In genomic region chr5:134019636-134020035, GRCh38 we compare ENCODE assay signal across 26 cellular contexts. TPM values are rescaled to one million over a fixed set of nuclear protein-coding genes. Genes with fewer than 3 reads are reported as not detected.
A peak's percentile ranks its signal among the peaks of the same experiment; 100 is the strongest.
DNase-seq lines count a peak whose midpoint lies in the region; ATAC-seq, FAIRE-seq and TF ChIP-seq lines count a peak whose summit lies in the region.
"Had no signal": no experiment of that assay in that cellular context is flagged by ENCODE, and none has a peak within 500 bp of the region (broad histone marks: within the 10 kb centered on the region; RNA-seq: fewer than 3 reads in every experiment).

No MANE protein-coding gene starts in this region.

- TSS peak; percentile 38 for BruUV-seq in Caco-2 (replicated peaks; lab: Mats Ljungman, UMichigan)
- BruUV-seq in HepG2 (replicated peaks; lab: Mats Ljungman, UMichigan) = TSS peak; percentile 89

- intact Hi-C loops in Caco-2 (cut with micrococcal nuclease; ENCODE audit: unreplicated experiment) (no loop called here), HepG2 (cut with micrococcal nuclease; ENCODE audit: unreplicated experiment) (loop anchor here (2.0 kb wide), 1 partner anchor 15 kb away; the partner anchor contains the start of gene VDAC1), ascending aorta (cut with DNase I) (no loop called here)

- ATAC-seq in RWPE2 (ENCODE audit: low read depth) (0 out of 3 replicates have a peak, but pooled peaks have one; percentile 10), HepG2 (peak; percentile 6; the same call in 1 of the 3 replicates), GM21447 (IDR thresholded peaks at IDR 0.05; ENCODE audit: unreplicated experiment) (no peak), GM18517 (IDR thresholded peaks at IDR 0.05; ENCODE audit: unreplicated experiment) (no peak)
- ATAC-seq: activated CD8-positive, alpha-beta T cell treated with anti-CD3 and anti-CD28 coated beads, Interleukin-2, amount 10 ng/mL, durations not matched to agents 7 days and 5 days; stimulated activated naive CD8-positive, alpha-beta T cell treated with anti-CD3 and anti-CD28 coated beads, Interleukin-15, amount 100 ng/mL, for 72 hours; T-cell had no signal

- no peak for TF ChIP-seq RAD21 in HepG2 (CRISPR knock-in tag; IDR thresholded peaks at IDR 0.05)

- no peaks in the 10 kb centered on the region for H3K36me3 ChIP-seq in Caco-2 (ENCODE audit: control insufficient read depth, insufficient read depth, low read length)
- H3K36me3 ChIP-seq in RWPE2 (ENCODE audit: low read depth) = no peaks in the 10 kb centered on the region
- no peaks in the 10 kb centered on the region for H3K36me3 ChIP-seq in HepG2 (replicated peaks in 1 of 2; ENCODE audit: control insufficient read depth in 1 of 2, insufficient read depth in 2 of 2, low read length in 2 of 2)
- H3K36me3 ChIP-seq in ascending aorta = no peaks in the 10 kb centered on the region
- H3K36me3 ChIP-seq: brain microvascular endothelial cell, neutrophil, SJCRH30 had no signal

- peak overlapping the region; percentile 53 for H3K4me3 Mint-ChIP-seq in Caco-2 (ENCODE audit: unreplicated experiment)
- peak overlapping the region; percentile 23 for H3K4me3 Mint-ChIP-seq in progenitor cell of endocrine pancreas (ENCODE audit: low read depth)
- H3K4me3 Mint-ChIP-seq: activated CD8-positive, alpha-beta T cell treated with anti-CD3 and anti-CD28 coated beads, Interleukin-2, amount 10 ng/mL, durations not matched to agents 7 days and 5 days; stimulated activated naive CD8-positive, alpha-beta T cell treated with anti-CD3 and anti-CD28 coated beads, Interleukin-15, amount 100 ng/mL, for 72 hours; T-cell had no signal

- H3K4me1 ChIP-seq in Caco-2 (peaks cover 38% of the 10 kb centered on the region), RWPE2 (ENCODE audit: insufficient read depth, poor library complexity, severe bottlenecking) (no peaks in the 10 kb centered on the region), HepG2 (ENCODE audit: insufficient read depth, low read length) (peaks cover 60% of the 10 kb centered on the region), ascending aorta (no peaks in the 10 kb centered on the region)
- H3K4me1 ChIP-seq: SJCRH30 had no signal

- H3K36me3 Mint-ChIP-seq in Caco-2 (ENCODE audit: insufficient read depth, unreplicated experiment) = peaks cover 6% of the 10 kb centered on the region
- no peaks in the 10 kb centered on the region for H3K36me3 Mint-ChIP-seq in progenitor cell of endocrine pancreas (ENCODE audit: insufficient read depth)
- H3K36me3 Mint-ChIP-seq: T-cell had no signal

- H3K27me3 Mint-ChIP-seq in Caco-2 (ENCODE audit: insufficient read depth, unreplicated experiment) (no peaks in the 10 kb centered on the region), progenitor cell of endocrine pancreas (no peaks in the 10 kb centered on the region)
- H3K27me3 Mint-ChIP-seq: stimulated activated naive CD8-positive, alpha-beta T cell treated with anti-CD3 and anti-CD28 coated beads, Interleukin-15, amount 100 ng/mL, for 72 hours; T-cell had no signal

- H3K27ac ChIP-seq in RWPE2 (ENCODE audit: poor library complexity, severe bottlenecking) (no peak overlapping the region), HepG2 (ENCODE audit: extremely low read length, insufficient read depth, low read length) (peak overlapping the region; percentile 93), ascending aorta (no peak overlapping the region)
- H3K27ac ChIP-seq: brain microvascular endothelial cell, neutrophil, SJCRH30 had no signal

- POLR2A ChIA-PET in Caco-2 (lab: Charles Lee) = interaction anchor here (1.1 kb wide), 1 partner anchor 14 kb away, joined by 5 read pairs; no protein-coding TSS in a partner anchor
- POLR2A ChIA-PET in HepG2 (lab: Yijun Ruan, JAX) = interaction anchor here (1.0 to 5.4 kb wide), 14 partner anchors 14 to 80 kb away, joined by 3 to 192 read pairs (median 11); partner anchors contain the start of gene VDAC1
- POLR2A ChIA-PET in GM10248 (lab: Yijun Ruan, JAX) = no interaction called here

- TF ChIP-seq EP300 in HepG2 (IDR thresholded peaks at IDR 0.05; ENCODE audit: low read depth in 2 of 2, low read length in 2 of 2) (no peak), HepG2 (CRISPR knock-in tag; IDR thresholded peaks at IDR 0.05; ENCODE audit: borderline replicate concordance) (no peak)

- FAIRE-seq in HepG2 (lab: Jason Lieb, UNC) = no peak
- FAIRE-seq: D721Med, kidney had no signal

- H3K27me3 ChIP-seq in Caco-2 (replicated peaks; ENCODE audit: control insufficient read depth, insufficient read depth, low read length) = no peaks in the 10 kb centered on the region
- no peaks in the 10 kb centered on the region for H3K27me3 ChIP-seq in RWPE2 (ENCODE audit: insufficient read depth, poor library complexity, severe bottlenecking)
- H3K27me3 ChIP-seq in HepG2 (ENCODE audit: control insufficient read depth in 1 of 2, insufficient read depth in 2 of 2, low read length in 2 of 2) = no peaks in the 10 kb centered on the region
- no peaks in the 10 kb centered on the region for H3K27me3 ChIP-seq in ascending aorta
- H3K27me3 ChIP-seq: brain microvascular endothelial cell, SJCRH30 had no signal

- CTCF ChIA-PET in Caco-2 (lab: Charles Lee) (interaction anchor here (0.6 kb wide), 3 partner anchors 20 to 23 kb away, joined by 3 to 8 read pairs (median 3); no protein-coding TSS in a partner anchor), HepG2 (lab: Yijun Ruan, JAX; ENCODE audit: low intra/inter-chr PET ratio, low total read pairs) (no interaction called here), GM10248 (lab: Yijun Ruan, JAX) (interaction anchor here (3.3 kb wide), 1 partner anchor 20 kb away, joined by 16 read pairs; no protein-coding TSS in a partner anchor)

- TF ChIP-seq CTCF in Caco-2 (IDR thresholded peaks at IDR 0.05; ENCODE audit: insufficient read depth in 1 of 2, low read depth in 1 of 2, low read length in 1 of 2, severe bottlenecking in 1 of 2, unreplicated experiment in 1 of 2) (no peak), RWPE2 (IDR thresholded peaks at IDR 0.05; ENCODE audit: poor library complexity, severe bottlenecking) (no peak), HepG2 (CRISPR knock-in tag; IDR thresholded peaks at IDR 0.05) (no peak), progenitor cell of endocrine pancreas (IDR thresholded peaks at IDR 0.05; ENCODE audit: unreplicated experiment) (no peak), ascending aorta (IDR thresholded peaks at IDR 0.05) (no peak), GM10248 (IDR thresholded peaks at IDR 0.05; ENCODE audit: control extremely low read depth, extremely low read depth, low read depth, missing control alignments) (no peak)

- in situ Hi-C loops in HepG2 (cut with HindIII; ENCODE audit: extremely low pct_ligation_motif_present, low pct_unique_long_range_greater_than_20kb) = no loop called here

- H3K4me3 ChIP-seq in Caco-2 (ENCODE audit: low read depth, low read length) (no peak overlapping the region), RWPE2 (ENCODE audit: severe bottlenecking) (no peak overlapping the region), HepG2 (replicated peaks in 1 of 3; ENCODE audit: insufficient read depth in 1 of 3, low read depth in 2 of 3, low read length in 3 of 3) (peak overlapping the region; percentile 13 to 60 (median 58); a peak in 3 of 6 replicates), ascending aorta (no peak overlapping the region)
- H3K4me3 ChIP-seq: SJCRH30 had no signal

- H4K20me1 ChIP-seq in HepG2 (ENCODE audit: insufficient read depth, low read length) = no peaks in the 10 kb centered on the region

- H3K9ac ChIP-seq in HepG2 (ENCODE audit: insufficient read depth, low read depth, low read length) = peak overlapping the region; percentile 76

- WGBS in HepG2 (ENCODE audit: low lambda C conversion rate) = 2% methylated on average over 4 of the region's 4 CpGs

- H3K4me2 ChIP-seq in HepG2 (ENCODE audit: low read depth, low read length) = peak overlapping the region; percentile 94

- H3K27ac Mint-ChIP-seq in Caco-2 (ENCODE audit: unreplicated experiment) (peak overlapping the region; percentile 94), progenitor cell of endocrine pancreas (peak overlapping the region; percentile 95)
- H3K27ac Mint-ChIP-seq: activated CD8-positive, alpha-beta T cell treated with anti-CD3 and anti-CD28 coated beads, Interleukin-2, amount 10 ng/mL, durations not matched to agents 7 days and 5 days; T-cell had no signal

- H3K79me2 ChIP-seq in HepG2 (ENCODE audit: insufficient read depth, low read length) = no peaks in the 10 kb centered on the region

- H3K9me3 Mint-ChIP-seq in Caco-2 (ENCODE audit: unreplicated experiment) (no peaks in the 10 kb centered on the region), progenitor cell of endocrine pancreas (ENCODE audit: low read depth) (no peaks in the 10 kb centered on the region)
- H3K9me3 Mint-ChIP-seq: stimulated activated naive CD8-positive, alpha-beta T cell treated with anti-CD3 and anti-CD28 coated beads, Interleukin-15, amount 100 ng/mL, for 72 hours; T-cell had no signal

- no peak for TF ChIP-seq POLR2A in HepG2 (IDR thresholded peaks at IDR 0.05; ENCODE audit: insufficient read depth in 1 of 2, low read depth in 2 of 2, low read length in 2 of 2)

- no peaks in the 10 kb centered on the region for H3K9me3 ChIP-seq in Caco-2
- no peaks in the 10 kb centered on the region for H3K9me3 ChIP-seq in RWPE2 (ENCODE audit: severe bottlenecking)
- no peaks in the 10 kb centered on the region for H3K9me3 ChIP-seq in HepG2 (ENCODE audit: low read length)
- H3K9me3 ChIP-seq in ascending aorta = no peaks in the 10 kb centered on the region
- H3K9me3 ChIP-seq: neutrophil, SJCRH30 had no signal

- H3K4me1 Mint-ChIP-seq in Caco-2 (ENCODE audit: low read depth, unreplicated experiment) (peaks cover 35% of the 10 kb centered on the region), progenitor cell of endocrine pancreas (ENCODE audit: low read depth) (peaks cover 32% of the 10 kb centered on the region)
- H3K4me1 Mint-ChIP-seq: T-cell had no signal

- DNase-seq in Caco-2 (no peak), RWPE2 (ENCODE audit: low spot score) (no peak), HepG2 (ENCODE audit: low spot score) (no peak), progenitor cell of endocrine pancreas (ENCODE audit: low spot score, unreplicated experiment) (no peak), ascending aorta (ENCODE audit: low spot score in 2 of 2) (no peak), GM10248 (ENCODE audit: extremely low spot score) (no peak)
- DNase-seq: activated CD4-positive, CD25-positive, alpha-beta regulatory T cell treated with anti-CD3 and anti-CD28 coated beads, Interleukin-2, amount 50 U/mL, for 72 hours; activated CD8-positive, alpha-beta T cell treated with anti-CD3 and anti-CD28 coated beads, Interleukin-2, amount 10 ng/mL, durations not matched to agents 7 days and 5 days; activated gamma-delta T cell treated with Interleukin-2 at 50 U/mL for 16 hours; activated T-cell treated with anti-CD3 and anti-CD28 coated beads, Interleukin-2, amount 50 U/mL, for 1 hour; brain microvascular endothelial cell; C1 segment of cervical spinal cord; EL; kidney; midbrain; MM.1S; NCI-H146; NCI-H2227 treated with DMSO at 0.1 percent for 48 hours; NCI-H748 treated with DMSO at 0.1 percent for 48 hours; SJCRH30; stimulated activated naive CD8-positive, alpha-beta T cell treated with anti-CD3 and anti-CD28 coated beads, Interleukin-15, amount 100 ng/mL, for 72 hours; T-cell had no signal

- no peak overlapping the region for H2AFZ ChIP-seq in HepG2 (ENCODE audit: low read length)

RNA-seq across cellular contexts. Expression of gene VDAC1, which starts 14.9 kb away (rescaled TPM):
- total RNA-seq in Caco-2 (2022) (317 and 358 TPM in 2 replicates), HepG2 (2016; rRNA removed; fragmentation: Illumina TruSeq; extraction: Trizol) (380 and 481 TPM in 2 replicates), progenitor cell of endocrine pancreas (123 and 133 TPM in 2 replicates), ascending aorta (50.2 TPM)
- total RNA-seq in HepG2 (2016; cell fraction: cytosol; rRNA removed; fragmentation: Illumina TruSeq; extraction: Trizol; ENCODE audit: low read depth) = 142 and 143 TPM in 2 replicates
- total RNA-seq in HepG2 (2016; cell fraction: insoluble cytoplasmic fraction; rRNA removed; fragmentation: Illumina TruSeq; extraction: Trizol) = 391 and 476 TPM in 2 replicates
- total RNA-seq in HepG2 (2016; cell fraction: membrane; rRNA removed; fragmentation: Illumina TruSeq; extraction: Trizol) = 267 and 273 TPM in 2 replicates
- total RNA-seq in HepG2 (2016; cell fraction: nucleus; rRNA removed; fragmentation: Illumina TruSeq; extraction: Trizol) = 160 and 168 TPM in 2 replicates
- polyA plus RNA-seq in HepG2 (2011; rRNA removed) = 112 and 119 TPM in 2 replicates
- 99.4 and 136 TPM in 2 replicates for polyA plus RNA-seq in HepG2 (2011; cell fraction: cytosol; rRNA removed)
- polyA plus RNA-seq in HepG2 (2011; cell fraction: nucleus; rRNA removed) = 68.8 and 87.6 TPM in 2 replicates
- polyA plus RNA-seq in HepG2 (2012) = 283 and 305 TPM in 2 replicates
- 122 and 132 TPM in 2 replicates for polyA plus RNA-seq in HepG2 (2016; cell fraction: cytosol; fragmentation: Illumina TruSeq; extraction: Trizol; ENCODE audit: low read depth)
- 522 and 545 TPM in 2 replicates for polyA plus RNA-seq in HepG2 (2016; cell fraction: insoluble cytoplasmic fraction; fragmentation: Illumina TruSeq; extraction: Trizol; ENCODE audit: low read depth)
- 196 and 202 TPM in 2 replicates for polyA plus RNA-seq in HepG2 (2016; cell fraction: membrane; fragmentation: Illumina TruSeq; extraction: Trizol; ENCODE audit: low read depth)
- polyA plus RNA-seq in HepG2 (2016; cell fraction: nucleus; fragmentation: Illumina TruSeq; extraction: Trizol; ENCODE audit: insufficient read depth, low read depth) = 247 and 250 TPM in 2 replicates
- 53.4 and 93.5 TPM in 2 replicates for polyA minus RNA-seq in HepG2 (2011; rRNA and poly(A)+ RNA removed; ENCODE audit: low replicate concordance)
- polyA minus RNA-seq in HepG2 (2011; cell fraction: cytosol; rRNA and poly(A)+ RNA removed) = 105 and 139 TPM in 2 replicates
- polyA minus RNA-seq in HepG2 (2011; cell fraction: nucleus; rRNA and poly(A)+ RNA removed) = 59.4 and 73.6 TPM in 2 replicates

RNA-seq across cellular contexts. Expression of gene C5orf15, which starts 51.2 kb away (rescaled TPM):
- total RNA-seq in Caco-2 (2022) (35.6 and 41.4 TPM in 2 replicates), HepG2 (2016; rRNA removed; fragmentation: Illumina TruSeq; extraction: Trizol) (35.7 and 58.5 TPM in 2 replicates), progenitor cell of endocrine pancreas (52.0 and 58.5 TPM in 2 replicates), ascending aorta (177 TPM)
- total RNA-seq in HepG2 (2016; cell fraction: cytosol; rRNA removed; fragmentation: Illumina TruSeq; extraction: Trizol; ENCODE audit: low read depth) = 5.8 and 7.0 TPM in 2 replicates
- 32.4 and 58.3 TPM in 2 replicates for total RNA-seq in HepG2 (2016; cell fraction: insoluble cytoplasmic fraction; rRNA removed; fragmentation: Illumina TruSeq; extraction: Trizol)
- 14.0 and 15.0 TPM in 2 replicates for total RNA-seq in HepG2 (2016; cell fraction: membrane; rRNA removed; fragmentation: Illumina TruSeq; extraction: Trizol)
- 50.5 and 53.2 TPM in 2 replicates for total RNA-seq in HepG2 (2016; cell fraction: nucleus; rRNA removed; fragmentation: Illumina TruSeq; extraction: Trizol)
- polyA plus RNA-seq in HepG2 (2011; rRNA removed) = 82.7 and 84.1 TPM in 2 replicates
- 55.7 and 70.1 TPM in 2 replicates for polyA plus RNA-seq in HepG2 (2011; cell fraction: cytosol; rRNA removed)
- polyA plus RNA-seq in HepG2 (2011; cell fraction: nucleus; rRNA removed) = 26.9 and 28.5 TPM in 2 replicates
- polyA plus RNA-seq in HepG2 (2012) = 50.8 and 57.3 TPM in 2 replicates
- 4.5 and 5.3 TPM in 2 replicates for polyA plus RNA-seq in HepG2 (2016; cell fraction: cytosol; fragmentation: Illumina TruSeq; extraction: Trizol; ENCODE audit: low read depth)
- polyA plus RNA-seq in HepG2 (2016; cell fraction: insoluble cytoplasmic fraction; fragmentation: Illumina TruSeq; extraction: Trizol; ENCODE audit: low read depth) = 54.9 and 56.5 TPM in 2 replicates
- 13.6 and 14.8 TPM in 2 replicates for polyA plus RNA-seq in HepG2 (2016; cell fraction: membrane; fragmentation: Illumina TruSeq; extraction: Trizol; ENCODE audit: low read depth)
- 125 and 131 TPM in 2 replicates for polyA plus RNA-seq in HepG2 (2016; cell fraction: nucleus; fragmentation: Illumina TruSeq; extraction: Trizol; ENCODE audit: insufficient read depth, low read depth)
- 27.4 and 37.7 TPM in 2 replicates for polyA minus RNA-seq in HepG2 (2011; rRNA and poly(A)+ RNA removed; ENCODE audit: low replicate concordance)
- 57.0 and 75.9 TPM in 2 replicates for polyA minus RNA-seq in HepG2 (2011; cell fraction: cytosol; rRNA and poly(A)+ RNA removed)
- 20.3 and 34.9 TPM in 2 replicates for polyA minus RNA-seq in HepG2 (2011; cell fraction: nucleus; rRNA and poly(A)+ RNA removed)

Comparison
In these comparisons a context has a peak if more than half of its experiments do, and no peak if none do; other contexts are left out.
1. H3K4me3 ChIP-seq: peak in HepG2 (3 of 3); none in Caco-2 (single experiment), RWPE2 (single experiment) and ascending aorta (0 of 2).
2. ATAC-seq: peak in RWPE2 (single experiment) and HepG2 (single experiment); none in GM21447 (single experiment) and GM18517 (single experiment).